Comparison of ENCODE assay signal across 15 cellular contexts in genomic region chr12:112180422-112180821, GRCh38. TPM values are rescaled to one million over a fixed set of nuclear protein-coding genes. Genes with fewer than 3 reads are reported as not detected.
DNase-seq lines count a peak whose midpoint lies in the region; ATAC-seq, FAIRE-seq and TF ChIP-seq lines count a peak whose summit lies in the region.
"Had no signal": no experiment of that assay in that cellular context is flagged by ENCODE, and none has a peak within 500 bp of the region (broad histone marks: within the 10 kb centered on the region; RNA-seq: fewer than 3 reads in every experiment).

No MANE protein-coding gene starts in this region.

- no TSS peak for BruUV-seq in HepG2 (replicated peaks; lab: Mats Ljungman, UMichigan)

- no peak overlapping the region for H3K9ac ChIP-seq in HepG2 (ENCODE audit: insufficient read depth, low read depth, low read length)

- CTCF ChIA-PET in HepG2 (lab: Yijun Ruan, JAX; ENCODE audit: low intra/inter-chr PET ratio, low total read pairs): no interaction called here

- no peaks in the 10 kb centered on the region for H3K79me2 ChIP-seq in HepG2 (ENCODE audit: insufficient read depth, low read length)

- H3K27me3 Mint-ChIP-seq in activated naive CD8-positive, alpha-beta T cell treated with anti-CD3 and anti-CD28 coated beads, Interleukin-2, amount 50 U/mL, for 24 hours: no peaks in the 10 kb centered on the region
- H3K27me3 Mint-ChIP-seq in nephron progenitor cell (ENCODE audit: low read depth, poor library complexity): no peaks in the 10 kb centered on the region

- TF ChIP-seq POLR2A in HepG2 (IDR thresholded peaks at IDR 0.05; ENCODE audit: insufficient read depth in 1 of 2, low read depth in 2 of 2, low read length in 2 of 2) (no peak), right lobe of liver (IDR thresholded peaks at IDR 0.05) (no peak)

- in situ Hi-C loops in HepG2 (cut with HindIII; ENCODE audit: extremely low pct_ligation_motif_present, low pct_unique_long_range_greater_than_20kb): no loop called here

- ATAC-seq in HepG2: no peak
- ATAC-seq in right lobe of liver: no peak
- ATAC-seq in activated naive CD8-positive, alpha-beta T cell treated with anti-CD3 and anti-CD28 coated beads, Interleukin-2, amount 50 U/mL, for 24 hours: no peak
- no peak for ATAC-seq in GM19023 (IDR thresholded peaks at IDR 0.05; ENCODE audit: unreplicated experiment)

- no peaks in the 10 kb centered on the region for H3K9me3 Mint-ChIP-seq in activated naive CD8-positive, alpha-beta T cell treated with anti-CD3 and anti-CD28 coated beads, Interleukin-2, amount 50 U/mL, for 24 hours
- H3K9me3 Mint-ChIP-seq in nephron progenitor cell: no peaks in the 10 kb centered on the region

- intact Hi-C loops in HepG2 (cut with micrococcal nuclease; ENCODE audit: unreplicated experiment) (no loop called here), right lobe of liver (cut with DNase I) (no loop called here)

- WGBS in HepG2 (ENCODE audit: low lambda C conversion rate): 95% methylated on average over 4 of the region's 4 CpGs
- WGBS in right lobe of liver (ENCODE audit: insufficient coverage, low coverage, low lambda C conversion rate, missing lambda C conversion rate): 82% methylated on average over 4 of the region's 4 CpGs

- FAIRE-seq in HepG2 (lab: Jason Lieb, UNC): no peak
- FAIRE-seq: GM19239 had no signal

- no peak overlapping the region for H3K4me3 ChIP-seq in HepG2 (replicated peaks in 1 of 3; ENCODE audit: insufficient read depth in 1 of 3, low read depth in 2 of 3, low read length in 3 of 3)
- H3K4me3 ChIP-seq in right lobe of liver: no peak overlapping the region
- H3K4me3 ChIP-seq: SJSA1 had no signal

- TF ChIP-seq EP300 in HepG2 (IDR thresholded peaks at IDR 0.05; ENCODE audit: low read depth in 2 of 2, low read length in 2 of 2): no peak
- no peak for TF ChIP-seq EP300 in HepG2 (CRISPR knock-in tag; IDR thresholded peaks at IDR 0.05; ENCODE audit: borderline replicate concordance)

- H3K4me1 ChIP-seq in HepG2 (ENCODE audit: insufficient read depth, low read length) (0 out of 2 replicates have a peak, but pooled peaks cover under 1% of the 10 kb centered on the region), right lobe of liver (no peaks in the 10 kb centered on the region)
- H3K4me1 ChIP-seq: SJSA1 had no signal

- no peak overlapping the region for H2AFZ ChIP-seq in HepG2 (ENCODE audit: low read length)

- H3K27ac Mint-ChIP-seq in activated naive CD8-positive, alpha-beta T cell treated with anti-CD3 and anti-CD28 coated beads, Interleukin-2, amount 50 U/mL, for 24 hours: peak overlapping the region; percentile 17
- peak overlapping the region; percentile 72 for H3K27ac Mint-ChIP-seq in nephron progenitor cell

- TF ChIP-seq CTCF in HepG2 (CRISPR knock-in tag; IDR thresholded peaks at IDR 0.05) (no peak), right lobe of liver (IDR thresholded peaks at IDR 0.05) (no peak), nephron progenitor cell (IDR thresholded peaks at IDR 0.05) (no peak)

- peaks cover 25% of the 10 kb centered on the region for H3K4me1 Mint-ChIP-seq in activated naive CD8-positive, alpha-beta T cell treated with anti-CD3 and anti-CD28 coated beads, Interleukin-2, amount 50 U/mL, for 24 hours
- H3K4me1 Mint-ChIP-seq in nephron progenitor cell: no peaks in the 10 kb centered on the region

- H3K27me3 ChIP-seq in HepG2 (ENCODE audit: control insufficient read depth in 1 of 2, insufficient read depth in 2 of 2, low read length in 2 of 2) (no peaks in the 10 kb centered on the region), right lobe of liver (no peaks in the 10 kb centered on the region)
- H3K27me3 ChIP-seq: SJSA1 had no signal

- TF ChIP-seq RAD21 in HepG2 (CRISPR knock-in tag; IDR thresholded peaks at IDR 0.05): no peak

- no peaks in the 10 kb centered on the region for H3K9me3 ChIP-seq in HepG2 (ENCODE audit: low read length)
- no peaks in the 10 kb centered on the region for H3K9me3 ChIP-seq in right lobe of liver
- H3K9me3 ChIP-seq: SJSA1 had no signal

- H3K4me2 ChIP-seq in HepG2 (ENCODE audit: low read depth, low read length): no peak overlapping the region

- H3K36me3 Mint-ChIP-seq in activated naive CD8-positive, alpha-beta T cell treated with anti-CD3 and anti-CD28 coated beads, Interleukin-2, amount 50 U/mL, for 24 hours (ENCODE audit: low read depth): peaks cover 18% of the 10 kb centered on the region
- H3K36me3 Mint-ChIP-seq in nephron progenitor cell (ENCODE audit: low read depth): peaks cover 47% of the 10 kb centered on the region

- no peak overlapping the region for H3K4me3 Mint-ChIP-seq in activated naive CD8-positive, alpha-beta T cell treated with anti-CD3 and anti-CD28 coated beads, Interleukin-2, amount 50 U/mL, for 24 hours
- no peak overlapping the region for H3K4me3 Mint-ChIP-seq in nephron progenitor cell

- H3K36me3 ChIP-seq in HepG2 (replicated peaks in 1 of 2; ENCODE audit: control insufficient read depth in 1 of 2, insufficient read depth in 2 of 2, low read length in 2 of 2): peaks cover 6 to 15% of the 10 kb centered on the region in 2 experiments; a peak in 4 of 5 replicates
- H3K36me3 ChIP-seq in right lobe of liver: peaks cover 0 to 51% (median under 1%) of the 10 kb centered on the region in 4 donors

- DNase-seq in HepG2 (ENCODE audit: low spot score) (no peak), right lobe of liver (no peak), nephron progenitor cell (no peak), NCI-H1417 treated with DMSO at 0.1 percent for 48 hours (lab: John Stamatoyannopoulos, UW) (no peak), OCI-M1 (lab: John Stamatoyannopoulos, UW) (no peak)
- DNase-seq in activated naive CD8-positive, alpha-beta T cell treated with anti-CD3 and anti-CD28 coated beads, Interleukin-2, amount 50 U/mL, for 24 hours: no peak
- DNase-seq: C1 segment of cervical spinal cord, GF-D8, Kasumi-1, NCI-H2029 treated with DMSO at 0.1 percent for 48 hours, NCI-H2171 treated with DMSO at 0.1 percent for 48 hours, NCI-H82 had no signal

- H3K27ac ChIP-seq in HepG2 (ENCODE audit: extremely low read length, insufficient read depth, low read length): no peak overlapping the region
- no peak overlapping the region for H3K27ac ChIP-seq in right lobe of liver
- H3K27ac ChIP-seq: SJSA1 had no signal

- H4K20me1 ChIP-seq in HepG2 (ENCODE audit: insufficient read depth, low read length): no peaks in the 10 kb centered on the region

- POLR2A ChIA-PET in HepG2 (lab: Yijun Ruan, JAX): no interaction called here

TF ChIP-seq in HepG2, 621 proteins besides CTCF, POLR2A, EP300 and RAD21 (continues in another document):
- TF ChIP-seq STAG1 (CRISPR knock-in tag; IDR thresholded peaks at IDR 0.05) (no peak), ZNF12 (CRISPR knock-in tag; IDR thresholded peaks at IDR 0.05) (no peak), SAP130 (CRISPR knock-in tag; IDR thresholded peaks at IDR 0.05; ENCODE audit: low read depth) (no peak), MTA3 (CRISPR knock-in tag; IDR thresholded peaks at IDR 0.05) (no peak)
- TF ChIP-seq, protein P1, sequence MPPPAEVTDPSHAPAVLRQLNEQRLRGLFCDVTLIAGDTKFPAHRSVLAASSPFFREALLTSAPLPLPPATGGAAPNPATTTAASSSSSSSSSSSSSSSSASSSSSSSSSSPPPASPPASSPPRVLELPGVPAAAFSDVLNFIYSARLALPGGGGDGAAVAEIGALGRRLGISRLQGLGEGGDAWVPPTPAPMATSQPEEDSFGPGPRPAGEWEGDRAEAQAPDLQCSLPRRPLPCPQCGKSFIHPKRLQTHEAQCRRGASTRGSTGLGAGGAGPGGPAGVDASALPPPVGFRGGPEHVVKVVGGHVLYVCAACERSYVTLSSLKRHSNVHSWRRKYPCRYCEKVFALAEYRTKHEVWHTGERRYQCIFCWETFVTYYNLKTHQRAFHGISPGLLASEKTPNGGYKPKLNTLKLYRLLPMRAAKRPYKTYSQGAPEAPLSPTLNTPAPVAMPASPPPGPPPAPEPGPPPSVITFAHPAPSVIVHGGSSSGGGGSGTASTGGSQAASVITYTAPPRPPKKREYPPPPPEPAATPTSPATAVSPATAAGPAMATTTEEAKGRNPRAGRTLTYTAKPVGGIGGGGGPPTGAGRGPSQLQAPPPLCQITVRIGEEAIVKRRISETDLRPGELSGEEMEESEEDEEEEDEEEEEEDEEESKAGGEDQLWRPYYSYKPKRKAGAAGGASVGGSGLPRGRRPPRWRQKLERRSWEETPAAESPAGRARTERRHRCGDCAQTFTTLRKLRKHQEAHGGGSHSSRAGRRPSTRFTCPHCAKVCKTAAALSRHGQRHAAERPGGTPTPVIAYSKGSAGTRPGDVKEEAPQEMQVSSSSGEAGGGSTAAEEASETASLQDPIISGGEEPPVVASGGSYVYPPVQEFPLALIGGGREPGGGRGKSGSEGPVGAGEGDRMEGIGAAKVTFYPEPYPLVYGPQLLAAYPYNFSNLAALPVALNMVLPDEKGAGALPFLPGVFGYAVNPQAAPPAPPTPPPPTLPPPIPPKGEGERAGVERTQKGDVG (CRISPR knock-in tag; IDR thresholded peaks at IDR 0.05; ENCODE audit: borderline replicate concordance): no peak

RNA-seq across cellular contexts. Expression of gene TRAFD1, which starts 55.1 kb away (rescaled TPM):
- total RNA-seq in HepG2 (2016; rRNA removed; fragmentation: Illumina TruSeq; extraction: Trizol) (20.9 and 27.8 TPM in 2 replicates), right lobe of liver (10 to 100 TPM in 3 of 6 experiments, 1 to 10 TPM in 3; 6.3 to 14.9 (median 10.3) TPM)
- total RNA-seq in HepG2 (2016; cell fraction: cytosol; rRNA removed; fragmentation: Illumina TruSeq; extraction: Trizol; ENCODE audit: low read depth): 3.3 and 3.6 TPM in 2 replicates
- total RNA-seq in HepG2 (2016; cell fraction: insoluble cytoplasmic fraction; rRNA removed; fragmentation: Illumina TruSeq; extraction: Trizol): 20.5 and 24.2 TPM in 2 replicates
- total RNA-seq in HepG2 (2016; cell fraction: membrane; rRNA removed; fragmentation: Illumina TruSeq; extraction: Trizol): 7.6 and 9.4 TPM in 2 replicates
- 16.1 and 18.7 TPM in 2 replicates for total RNA-seq in HepG2 (2016; cell fraction: nucleus; rRNA removed; fragmentation: Illumina TruSeq; extraction: Trizol)
- polyA plus RNA-seq in HepG2 (2011; rRNA removed): 9.5 and 10.4 TPM in 2 replicates
- polyA plus RNA-seq in HepG2 (2011; cell fraction: cytosol; rRNA removed): 8.7 and 9.7 TPM in 2 replicates
- 9.1 and 10.4 TPM in 2 replicates for polyA plus RNA-seq in HepG2 (2011; cell fraction: nucleus; rRNA removed)
- polyA plus RNA-seq in HepG2 (2012): 8.9 and 13.3 TPM in 2 replicates
- polyA plus RNA-seq in HepG2 (2016; cell fraction: cytosol; fragmentation: Illumina TruSeq; extraction: Trizol; ENCODE audit: low read depth): 1.0 and 1.5 TPM in 2 replicates
- 20.8 and 21.2 TPM in 2 replicates for polyA plus RNA-seq in HepG2 (2016; cell fraction: insoluble cytoplasmic fraction; fragmentation: Illumina TruSeq; extraction: Trizol; ENCODE audit: low read depth)
- polyA plus RNA-seq in HepG2 (2016; cell fraction: membrane; fragmentation: Illumina TruSeq; extraction: Trizol; ENCODE audit: low read depth): 3.1 TPM in 2 replicates
- 14.6 and 15.4 TPM in 2 replicates for polyA plus RNA-seq in HepG2 (2016; cell fraction: nucleus; fragmentation: Illumina TruSeq; extraction: Trizol; ENCODE audit: insufficient read depth, low read depth)
- 8.1 and 43.5 TPM in 2 replicates for polyA minus RNA-seq in HepG2 (2011; rRNA and poly(A)+ RNA removed; ENCODE audit: low replicate concordance)
- polyA minus RNA-seq in HepG2 (2011; cell fraction: cytosol; rRNA and poly(A)+ RNA removed): 5.2 and 7.2 TPM in 2 replicates
- 12.0 and 15.9 TPM in 2 replicates for polyA minus RNA-seq in HepG2 (2011; cell fraction: nucleus; rRNA and poly(A)+ RNA removed)
